In the genomic region with DNA sequence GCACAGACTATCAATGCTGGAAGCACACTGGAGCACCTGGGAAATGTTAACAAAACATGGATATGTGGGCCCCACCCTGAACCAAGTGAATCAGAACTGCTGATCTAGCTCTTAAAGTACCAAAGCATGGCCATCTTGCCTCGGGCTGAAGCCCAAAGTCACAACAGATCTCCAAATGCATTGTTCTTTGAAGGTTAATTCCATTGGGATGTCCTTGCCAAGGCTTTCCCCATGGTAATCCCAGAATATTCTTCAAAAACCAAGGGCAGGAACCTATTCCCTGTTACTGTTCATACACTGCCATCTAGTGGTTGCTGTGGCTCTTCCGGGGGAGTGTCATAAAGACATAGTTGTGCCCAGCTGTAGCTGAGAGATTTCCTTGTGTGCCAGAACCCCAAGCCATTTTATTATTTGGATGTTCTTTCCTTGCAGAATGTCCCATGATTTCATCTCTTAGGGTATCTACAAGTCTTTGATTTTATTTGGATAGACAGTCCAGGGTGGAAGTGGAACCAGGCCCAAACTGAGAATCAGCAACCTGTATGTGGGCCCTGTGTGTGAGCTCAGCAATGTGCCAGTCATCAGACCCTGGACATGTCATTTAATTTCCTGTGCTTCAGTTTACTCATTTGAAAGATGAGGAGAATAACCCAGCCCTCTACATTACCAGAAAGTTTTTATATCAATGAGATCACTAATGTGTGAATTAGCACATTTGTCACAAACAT, we compare ENCODE assay signal across 8 cellular contexts.
DNase-seq lines count a peak whose midpoint lies in the region; ATAC-seq and TF ChIP-seq lines count a peak whose summit lies in the region.

No MANE protein-coding gene starts in this region.

- H3K9me3 ChIP-seq in OCI-LY7 (ENCODE audit: low read length) (no peaks in the 10 kb centered on the region), liver (ENCODE audit: control insufficient read depth in 4 of 4, low read length in 3 of 4) (no peaks in the 10 kb centered on the region)

- H3K79me2 ChIP-seq in OCI-LY7 (ENCODE audit: insufficient read depth, low read depth, low read length) = no peaks in the 10 kb centered on the region

- H3K4me3 ChIP-seq in OCI-LY7 (ENCODE audit: low read depth, low read length, poor library complexity, severe bottlenecking) (no peak overlapping the region), liver (ENCODE audit: low read depth in 1 of 3, low read length in 3 of 3) (no peak overlapping the region)

- DNase-seq in GM04503 (ENCODE audit: low read depth) (peak; percentile 67), Kasumi-1 (lab: John Stamatoyannopoulos, UW) (peak; percentile 58 to 77), OCI-LY7 (ENCODE audit: low spot score) (peak; percentile 66), dermis blood vessel endothelial cell (peak; percentile 91), type B pancreatic cell (ENCODE audit: extremely low spot score, unreplicated experiment) (no peak), immature natural killer cell (no peak)

- POLR2A ChIA-PET in OCI-LY7 (lab: Charles Lee) = interaction anchor here (0.6 kb wide), 1 partner anchor 20 kb away, joined by 3 read pairs; no protein-coding TSS in a partner anchor

- H3K36me3 ChIP-seq in OCI-LY7 (ENCODE audit: insufficient read depth, low read length) = no peaks in the 10 kb centered on the region
- H3K36me3 ChIP-seq in liver (ENCODE audit: control insufficient read depth in 4 of 4, insufficient read depth in 3 of 4, low read depth in 1 of 4, low read length in 3 of 4) = no peaks in the 10 kb centered on the region

- H3K27me3 Mint-ChIP-seq in type B pancreatic cell = peaks cover 18% of the 10 kb centered on the region
- peaks cover 0 to 2% (median 0%) of the 10 kb centered on the region in 3 donors for H3K27me3 Mint-ChIP-seq in immature natural killer cell (ENCODE audit: low read depth in 3 of 3)

- no peaks in the 10 kb centered on the region for H3K9me2 ChIP-seq in OCI-LY7 (ENCODE audit: insufficient read depth, low read length)

- intact Hi-C loops in OCI-LY7 (cut with micrococcal nuclease; ENCODE audit: unreplicated experiment) = loop anchor here (10.0 kb wide), 1 partner anchor 1091 kb away; no protein-coding TSS in a partner anchor

- WGBS in liver = 12% methylated on average over 2 of the region's 2 CpGs

- H3K4me3 Mint-ChIP-seq in type B pancreatic cell (no peak overlapping the region), immature natural killer cell (no peak overlapping the region)

- H3K9ac ChIP-seq in liver (ENCODE audit: low read depth in 1 of 2, low read length in 2 of 2) = no peak overlapping the region

- H3K36me3 Mint-ChIP-seq in type B pancreatic cell = no peaks in the 10 kb centered on the region
- H3K36me3 Mint-ChIP-seq in immature natural killer cell = no peaks in the 10 kb centered on the region

- H2AFZ ChIP-seq in OCI-LY7 (ENCODE audit: low read length) = no peak overlapping the region

- BruUV-seq in OCI-LY7 (replicated peaks; lab: Mats Ljungman, UMichigan) = no TSS peak

- H3K27ac Mint-ChIP-seq in type B pancreatic cell (peak overlapping the region; percentile 21), immature natural killer cell (no peak overlapping the region)

- H3K4me1 Mint-ChIP-seq in type B pancreatic cell (ENCODE audit: unreplicated experiment) = no peaks in the 10 kb centered on the region
- no peaks in the 10 kb centered on the region for H3K4me1 Mint-ChIP-seq in immature natural killer cell

- H3K4me1 ChIP-seq in OCI-LY7 (ENCODE audit: insufficient read depth, low read length, poor library complexity, severe bottlenecking) (no peaks in the 10 kb centered on the region), liver (ENCODE audit: control insufficient read depth in 4 of 4, insufficient read depth in 4 of 4, low read length in 3 of 4) (peaks cover 0 to 8% (median 3%) of the 10 kb centered on the region in 4 donors)

- peak; percentile 97 to 98 for TF ChIP-seq RAD21 in liver (IDR thresholded peaks at IDR 0.05)

- H3K9me3 Mint-ChIP-seq in type B pancreatic cell (no peaks in the 10 kb centered on the region), immature natural killer cell (no peaks in the 10 kb centered on the region)

- TF ChIP-seq CTCF in OCI-LY7 (conservative IDR thresholded peaks at IDR 0.05; ENCODE audit: low read length) = peak; percentile 95
- peak; percentile 87 for TF ChIP-seq CTCF in liver (IDR thresholded peaks at IDR 0.05; ENCODE audit: low read depth, low read length, missing input control)
- TF ChIP-seq CTCF in type B pancreatic cell (conservative IDR thresholded peaks at IDR 0.05) = peak; percentile 94

- CTCF ChIA-PET in OCI-LY7 (lab: Charles Lee; ENCODE audit: unreplicated experiment) = no interaction called here

- H3K4me2 ChIP-seq in OCI-LY7 (ENCODE audit: low read length) = no peak overlapping the region

- H3K27me3 ChIP-seq in liver (ENCODE audit: control insufficient read depth in 4 of 4, insufficient read depth in 4 of 4, low read length in 3 of 4) = peaks cover 0 to 3% (median 0%) of the 10 kb centered on the region in 4 donors

- H3K27ac ChIP-seq in OCI-LY7 (ENCODE audit: low read depth, low read length, poor library complexity, severe bottlenecking) (no peak overlapping the region), liver (ENCODE audit: low read depth in 1 of 2, low read length in 2 of 2) (no peak overlapping the region)

- H4K20me1 ChIP-seq in OCI-LY7 (ENCODE audit: insufficient read depth, low read length) = no peaks in the 10 kb centered on the region

- peak; percentile 91 for ATAC-seq in GM21717 (IDR thresholded peaks at IDR 0.05; ENCODE audit: unreplicated experiment)

TF ChIP-seq in liver, 16 proteins besides CTCF, POLR2A, EP300 and RAD21:
- TF ChIP-seq GABPA (IDR thresholded peaks at IDR 0.05 in 1 of 2, conservative IDR thresholded peaks at IDR 0.05 in 1 of 2) (no peak), FOXA1 (IDR thresholded peaks at IDR 0.05) (no peak), JUND (IDR thresholded peaks at IDR 0.05) (no peak), HNF4A (conservative IDR thresholded peaks at IDR 0.05) (no peak), RXRA (IDR thresholded peaks at IDR 0.05) (no peak), REST (IDR thresholded peaks at IDR 0.05) (no peak), YY1 (IDR thresholded peaks at IDR 0.05) (no peak)

Comparison
In these comparisons a context has a peak if more than half of its experiments do, and no peak if none do; other contexts are left out.
1. DNase-seq: peak in GM04503 (single experiment), Kasumi-1 (2 of 2), OCI-LY7 (single experiment) and dermis blood vessel endothelial cell (single experiment); none in type B pancreatic cell (single experiment) and immature natural killer cell (0 of 3).
2. Peak in every context shown above with its lines, with median percentiles within 50 percentile points of each other: CTCF ChIP-seq.